ENCODE assay signal across 21 cellular contexts in the genomic region with DNA sequence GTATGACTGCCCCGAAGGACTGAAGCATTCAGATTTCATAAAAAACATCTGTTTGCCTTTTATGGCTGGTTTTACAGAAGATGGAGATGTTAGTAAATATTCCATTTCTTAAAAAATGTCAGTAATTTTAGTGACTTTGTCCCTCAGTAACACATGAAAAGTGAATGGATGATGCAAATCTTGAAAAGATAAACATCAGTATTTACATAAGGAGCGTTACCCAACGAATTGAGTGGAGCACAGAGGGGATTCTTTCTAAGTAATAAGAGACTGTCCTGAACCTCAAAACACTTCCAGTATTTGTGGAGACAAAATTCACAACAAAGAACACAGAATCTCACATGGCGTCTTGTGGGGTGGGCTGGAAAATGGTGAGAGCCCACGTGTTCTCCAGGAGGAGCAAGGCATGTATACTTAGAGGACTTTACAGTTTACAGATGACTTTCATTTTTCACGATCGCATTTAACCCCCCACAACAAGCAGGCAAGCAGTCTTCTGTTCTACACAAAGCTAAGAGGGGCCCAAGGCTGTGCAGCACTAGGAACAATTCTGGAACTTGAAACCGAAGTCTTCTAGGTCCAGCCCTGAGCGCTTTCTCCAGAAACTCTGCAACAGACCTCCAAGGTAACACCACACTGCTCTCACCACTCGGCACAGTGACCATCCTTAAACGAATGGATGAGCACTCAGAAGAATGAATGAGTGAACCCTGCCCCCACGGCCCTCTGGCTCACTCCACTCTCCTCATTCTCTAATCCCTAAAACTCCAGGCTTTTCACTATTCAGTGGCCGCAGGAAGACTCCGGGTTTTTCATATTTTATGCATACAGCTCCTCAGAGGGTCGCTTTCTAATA.
DNase-seq lines count a peak whose midpoint lies in the region; ATAC-seq, FAIRE-seq and TF ChIP-seq lines count a peak whose summit lies in the region.
"Had no signal": no experiment of that assay in that cellular context is flagged by ENCODE, and none has a peak within 500 bp of the region (broad histone marks: within the 10 kb centered on the region; RNA-seq: fewer than 3 reads in every experiment).

No MANE protein-coding gene starts in this region.

- TF ChIP-seq CTCF in WTC11 (IDR thresholded peaks at IDR 0.05) (no peak), hepatocyte (IDR thresholded peaks at IDR 0.05; ENCODE audit: poor library complexity) (no peak), neural crest cell (conservative IDR thresholded peaks at IDR 0.05) (no peak), CD14-positive monocyte (IDR thresholded peaks at IDR 0.05) (no peak)

- H3K27me3 Mint-ChIP-seq in WTC11 (ENCODE audit: low read depth) (no peaks in the 10 kb centered on the region), neural crest cell (ENCODE audit: low read depth) (no peaks in the 10 kb centered on the region), CD14-positive monocyte (ENCODE audit: low read depth in 3 of 3) (peaks cover 4% of the 10 kb centered on the region in 3 donors)

- no peaks in the 10 kb centered on the region for H3K36me3 ChIP-seq in hepatocyte (replicated peaks; ENCODE audit: insufficient read depth, low read depth)
- H3K36me3 ChIP-seq: BLaER1 treated with 17β-estradiol and CSF1 and Interleukin-3, amounts not matched to agents 10 nM and 100 nM had no signal

- H3K27ac Mint-ChIP-seq in WTC11 (0 out of 2 replicates have a peak overlapping the region, but pooled peaks have one; percentile 13), neural crest cell (ENCODE audit: unreplicated experiment) (peak overlapping the region; percentile 69), CD14-positive monocyte (peak overlapping the region in 1 of 7 donors; percentile 5)

- no peaks in the 10 kb centered on the region for H3K9me3 ChIP-seq in hepatocyte (ENCODE audit: low read depth)

- H3K4me1 Mint-ChIP-seq in WTC11 (peaks cover 44% of the 10 kb centered on the region), neural crest cell (peaks cover 19% of the 10 kb centered on the region), CD14-positive monocyte (peaks cover 61% of the 10 kb centered on the region)

- peaks cover 3% of the 10 kb centered on the region for H3K4me1 ChIP-seq in hepatocyte (ENCODE audit: insufficient read depth)

- no peak overlapping the region for H3K27ac ChIP-seq in hepatocyte
- H3K27ac ChIP-seq: BLaER1 treated with 17β-estradiol and CSF1 and Interleukin-3, amounts not matched to agents 10 nM and 100 nM had no signal

- no peaks in the 10 kb centered on the region for H3K9me3 Mint-ChIP-seq in WTC11
- peaks cover 2% of the 10 kb centered on the region for H3K9me3 Mint-ChIP-seq in neural crest cell
- no peaks in the 10 kb centered on the region for H3K9me3 Mint-ChIP-seq in CD14-positive monocyte

- no peaks in the 10 kb centered on the region for H3K9me2 ChIP-seq in hepatocyte (replicated peaks; ENCODE audit: insufficient read depth)

- POLR2A ChIA-PET in WTC11 (lab: Charles Lee), result no interaction called here

- DNase-seq in EH (ENCODE audit: low read depth) (peak; percentile 2), WTC11 (ENCODE audit: low spot score) (no peak), hepatocyte (ENCODE audit: low spot score) (no peak), neural crest cell (ENCODE audit: low read depth, low spot score) (no peak), LoVo (ENCODE audit: low spot score) (no peak), CD14-positive monocyte (ENCODE audit: low spot score) (no peak), RCC 7860 (ENCODE audit: low spot score) (no peak)
- DNase-seq: COR-L47; DMS 273 treated with DMSO at 0.1 percent for 48 hours; GDM1; GOT3; KG1; NCI-H1417 treated with DMSO at 0.1 percent for 48 hours; NCI-H1930; NCI-H446; NCI-H748 treated with DMSO at 0.1 percent for 48 hours; NK-92 treated with Interleukin-12 subunit alpha and Interleukin-12 subunit beta, amount 100 ng/mL, for 24 hours; Right ventricle myocardium superior had no signal

- H3K27me3 ChIP-seq in hepatocyte, result no peaks in the 10 kb centered on the region
- H3K27me3 ChIP-seq: BLaER1 treated with 17β-estradiol and CSF1 and Interleukin-3, amounts not matched to agents 10 nM and 100 nM had no signal

- FAIRE-seq in RCC 7860 (lab: Jason Lieb, UNC), result no peak
- FAIRE-seq: GM19239 had no signal

- H3K4me2 ChIP-seq in hepatocyte, result peak overlapping the region; percentile 56

- no peak overlapping the region; the same call in 1 of the 2 replicates for H3K4me3 Mint-ChIP-seq in WTC11
- no peak overlapping the region for H3K4me3 Mint-ChIP-seq in neural crest cell
- H3K4me3 Mint-ChIP-seq in CD14-positive monocyte, result peak overlapping the region in 1 of 2 donors; percentile 19

- H3K36me3 Mint-ChIP-seq in WTC11, result no peaks in the 10 kb centered on the region
- H3K36me3 Mint-ChIP-seq in neural crest cell (ENCODE audit: low read depth), result no peaks in the 10 kb centered on the region
- H3K36me3 Mint-ChIP-seq in CD14-positive monocyte, result no peaks in the 10 kb centered on the region

- H3K4me3 ChIP-seq in hepatocyte, result no peak overlapping the region
- H3K4me3 ChIP-seq: BLaER1 treated with 17β-estradiol and CSF1 and Interleukin-3, amounts not matched to agents 10 nM and 100 nM had no signal

- CTCF ChIA-PET in WTC11 (lab: Charles Lee), result interaction anchor here (0.7 to 2.7 kb wide), 2 partner anchors 109 to 131 kb away, joined by 3 to 13 read pairs; no protein-coding TSS in a partner anchor

- no peak for ATAC-seq in WTC11
- ATAC-seq in HG02884 (IDR thresholded peaks at IDR 0.05; ENCODE audit: unreplicated experiment), result no peak

- H4K20me1 ChIP-seq in hepatocyte (ENCODE audit: insufficient read depth, poor library complexity, severe bottlenecking), result no peaks in the 10 kb centered on the region
- H4K20me1 ChIP-seq: BLaER1 treated with 17β-estradiol and CSF1 and Interleukin-3, amounts not matched to agents 10 nM and 100 nM had no signal

- no peak overlapping the region for H2AFZ ChIP-seq in hepatocyte

- intact Hi-C loops in CD14-positive monocyte (cut with micrococcal nuclease), result loop anchor here in 1 of 2 donors (5.0 kb wide), 1 partner anchor 36 kb away; no protein-coding TSS in a partner anchor

- 52% methylated on average over 15 of the region's 15 CpGs for WGBS in hepatocyte (ENCODE audit: low lambda C conversion rate, missing lambda C conversion rate)

- H3K79me2 ChIP-seq in hepatocyte, result no peaks in the 10 kb centered on the region

TF ChIP-seq in WTC11, 78 proteins besides CTCF, POLR2A, EP300 and RAD21 (continues in another document):
- TF ChIP-seq MYBL2 (CRISPR knock-in tag; IDR thresholded peaks at IDR 0.05), result no peak
- TF ChIP-seq, protein P1, sequence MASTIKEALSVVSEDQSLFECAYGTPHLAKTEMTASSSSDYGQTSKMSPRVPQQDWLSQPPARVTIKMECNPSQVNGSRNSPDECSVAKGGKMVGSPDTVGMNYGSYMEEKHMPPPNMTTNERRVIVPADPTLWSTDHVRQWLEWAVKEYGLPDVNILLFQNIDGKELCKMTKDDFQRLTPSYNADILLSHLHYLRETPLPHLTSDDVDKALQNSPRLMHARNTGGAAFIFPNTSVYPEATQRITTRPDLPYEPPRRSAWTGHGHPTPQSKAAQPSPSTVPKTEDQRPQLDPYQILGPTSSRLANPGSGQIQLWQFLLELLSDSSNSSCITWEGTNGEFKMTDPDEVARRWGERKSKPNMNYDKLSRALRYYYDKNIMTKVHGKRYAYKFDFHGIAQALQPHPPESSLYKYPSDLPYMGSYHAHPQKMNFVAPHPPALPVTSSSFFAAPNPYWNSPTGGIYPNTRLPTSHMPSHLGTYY (CRISPR knock-in tag; IDR thresholded peaks at IDR 0.05), result no peak
- no peak for TF ChIP-seq JAZF1 (CRISPR knock-in tag; IDR thresholded peaks at IDR 0.05)
- no peak for TF ChIP-seq SP1 (CRISPR knock-in tag; conservative IDR thresholded peaks at IDR 0.05)
- no peak for TF ChIP-seq ZNF232 (CRISPR knock-in tag; IDR thresholded peaks at IDR 0.05)
- no peak for TF ChIP-seq FOXP1 (CRISPR knock-in tag; IDR thresholded peaks at IDR 0.05; ENCODE audit: borderline replicate concordance)
- no peak for TF ChIP-seq ZNF396 (CRISPR knock-in tag; IDR thresholded peaks at IDR 0.05; ENCODE audit: borderline replicate concordance)
- TF ChIP-seq PREB (CRISPR knock-in tag; IDR thresholded peaks at IDR 0.05; ENCODE audit: borderline replicate concordance), result no peak
- TF ChIP-seq, protein P2, sequence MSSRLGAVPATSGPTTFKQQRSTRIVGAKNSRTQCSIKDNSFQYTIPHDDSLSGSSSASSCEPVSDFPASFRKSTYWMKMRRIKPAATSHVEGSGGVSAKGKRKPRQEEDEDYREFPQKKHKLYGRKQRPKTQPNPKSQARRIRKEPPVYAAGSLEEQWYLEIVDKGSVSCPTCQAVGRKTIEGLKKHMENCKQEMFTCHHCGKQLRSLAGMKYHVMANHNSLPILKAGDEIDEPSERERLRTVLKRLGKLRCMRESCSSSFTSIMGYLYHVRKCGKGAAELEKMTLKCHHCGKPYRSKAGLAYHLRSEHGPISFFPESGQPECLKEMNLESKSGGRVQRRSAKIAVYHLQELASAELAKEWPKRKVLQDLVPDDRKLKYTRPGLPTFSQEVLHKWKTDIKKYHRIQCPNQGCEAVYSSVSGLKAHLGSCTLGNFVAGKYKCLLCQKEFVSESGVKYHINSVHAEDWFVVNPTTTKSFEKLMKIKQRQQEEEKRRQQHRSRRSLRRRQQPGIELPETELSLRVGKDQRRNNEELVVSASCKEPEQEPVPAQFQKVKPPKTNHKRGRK (CRISPR knock-in tag; IDR thresholded peaks at IDR 0.05; ENCODE audit: borderline replicate concordance), result no peak
- TF ChIP-seq ETV6 (CRISPR knock-in tag; IDR thresholded peaks at IDR 0.05), result no peak
- TF ChIP-seq SMAD3 (CRISPR knock-in tag; IDR thresholded peaks at IDR 0.05; ENCODE audit: borderline replicate concordance), result no peak
